In genomic region chr15:82174471-82174870, GRCh38 we compare ENCODE assay signal across 1 cellular context.
TF ChIP-seq lines count a peak whose summit lies in the region.

No MANE protein-coding gene starts in this region.

TF ChIP-seq in GM23338, 12 proteins besides CTCF, POLR2A, EP300 and RAD21:
- TF ChIP-seq ZNF462 (CRISPR knock-in tag; IDR thresholded peaks at IDR 0.05) (no peak), EZH2 (IDR thresholded peaks at IDR 0.05; ENCODE audit: low read depth, unreplicated experiment) (no peak), EZH2phosphoT487 (IDR thresholded peaks at IDR 0.05; ENCODE audit: unreplicated experiment) (no peak), ETS1 (IDR thresholded peaks at IDR 0.05) (no peak), ZNF114 (CRISPR knock-in tag; IDR thresholded peaks at IDR 0.05) (no peak)
